Comparison of ENCODE assay signal across 14 cellular contexts in the genomic region with DNA sequence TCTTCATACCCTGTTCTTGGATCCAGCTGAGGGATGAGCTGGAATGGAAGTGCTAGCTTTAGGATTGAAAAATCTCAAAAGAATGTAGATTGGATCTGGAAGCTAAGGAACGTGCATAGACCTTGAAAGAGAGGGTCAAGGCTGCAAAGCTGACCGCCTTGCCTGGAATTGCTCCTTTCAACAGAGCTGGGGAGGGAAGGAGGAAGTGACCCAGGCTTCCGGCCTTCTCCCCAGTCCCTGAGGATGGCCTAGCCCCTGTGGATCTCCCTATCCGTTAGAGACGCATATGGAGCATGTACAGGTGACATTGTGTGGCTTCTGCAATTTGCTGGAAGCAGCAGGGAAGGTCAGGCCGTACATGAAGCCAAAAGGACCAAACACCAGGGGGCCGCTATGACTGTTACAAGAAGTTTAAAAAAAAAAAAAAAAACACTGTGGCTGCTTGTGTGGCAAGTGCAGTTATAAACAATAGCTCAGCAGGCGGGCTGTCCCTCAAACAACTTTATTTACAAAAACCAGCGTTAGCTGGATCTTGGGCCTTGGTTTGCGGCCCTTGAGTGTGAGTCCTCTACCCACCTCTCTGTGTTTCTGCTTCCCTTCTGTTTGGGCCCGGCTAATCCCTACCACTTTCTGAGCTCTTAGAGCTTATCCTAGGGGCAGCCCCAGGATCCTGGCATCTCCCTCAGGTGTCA.
DNase-seq lines count a peak whose midpoint lies in the region; ATAC-seq and TF ChIP-seq lines count a peak whose summit lies in the region.
"Had no signal": no experiment of that assay in that cellular context is flagged by ENCODE, and none has a peak within 500 bp of the region (broad histone marks: within the 10 kb centered on the region; RNA-seq: fewer than 3 reads in every experiment).

No MANE protein-coding gene starts in this region.

- H3K27ac ChIP-seq in RWPE2 (ENCODE audit: poor library complexity, severe bottlenecking) (no peak overlapping the region), iPS DF 6.9 (ENCODE audit: low read length) (no peak overlapping the region), suprapubic skin (no peak overlapping the region)
- H3K27ac ChIP-seq: colonic mucosa had no signal

- no peaks in the 10 kb centered on the region for H3K36me3 ChIP-seq in RWPE2 (ENCODE audit: low read depth)
- no peaks in the 10 kb centered on the region for H3K36me3 ChIP-seq in iPS DF 6.9 (ENCODE audit: control insufficient read depth, insufficient read depth, low read length)
- no peaks in the 10 kb centered on the region for H3K36me3 ChIP-seq in suprapubic skin
- H3K36me3 ChIP-seq: colonic mucosa had no signal

- no peaks in the 10 kb centered on the region for H3K4me1 ChIP-seq in RWPE2 (ENCODE audit: insufficient read depth, poor library complexity, severe bottlenecking)
- H3K4me1 ChIP-seq in iPS DF 6.9 (ENCODE audit: control insufficient read depth, insufficient read depth, low read length): peaks cover 4% of the 10 kb centered on the region
- H3K4me1 ChIP-seq in suprapubic skin: peaks cover 14% of the 10 kb centered on the region
- H3K4me1 ChIP-seq: colonic mucosa had no signal

- no peaks in the 10 kb centered on the region for H3K27me3 ChIP-seq in RWPE2 (ENCODE audit: insufficient read depth, poor library complexity, severe bottlenecking)
- H3K27me3 ChIP-seq in iPS DF 6.9 (ENCODE audit: control insufficient read depth, insufficient read depth, low read length): no peaks in the 10 kb centered on the region
- no peaks in the 10 kb centered on the region for H3K27me3 ChIP-seq in suprapubic skin
- H3K27me3 ChIP-seq: colonic mucosa had no signal

- intact Hi-C loops in Right ventricle myocardium inferior (cut with DNase I): no loop called here
- intact Hi-C loops in left cardiac atrium (cut with DNase I): loop anchor here in 1 of 2 donors (10.0 kb wide), 2 partner anchors 51 to 119 kb away; no protein-coding TSS in a partner anchor

- no peaks in the 10 kb centered on the region for H3K9me3 ChIP-seq in RWPE2 (ENCODE audit: severe bottlenecking)
- H3K9me3 ChIP-seq in iPS DF 6.9 (ENCODE audit: control insufficient read depth, insufficient read depth, low read length): no peaks in the 10 kb centered on the region
- H3K9me3 ChIP-seq in suprapubic skin: no peaks in the 10 kb centered on the region
- H3K9me3 ChIP-seq: colonic mucosa had no signal

- WGBS in iPS DF 6.9 (ENCODE audit: insufficient coverage, insufficient read length): no CpG with 5 or more reads among the region's 11 CpGs
- 93% methylated on average over 11 of the region's 11 CpGs for WGBS in suprapubic skin

- TF ChIP-seq EP300 in suprapubic skin (IDR thresholded peaks at IDR 0.05): no peak

- ATAC-seq in Right ventricle myocardium inferior: no peak
- ATAC-seq in left cardiac atrium: no peak
- ATAC-seq in RWPE2 (ENCODE audit: low read depth): no peak
- ATAC-seq in HG02970 (IDR thresholded peaks at IDR 0.05; ENCODE audit: low FRiP score, unreplicated experiment): no peak
- ATAC-seq: activated CD4-positive, CD25-positive, alpha-beta regulatory T cell treated with anti-CD3 and anti-CD28 coated beads, Interleukin-2, amount 50 U/mL, for 24 hours; activated CD8-positive, alpha-beta memory T cell treated with anti-CD3 and anti-CD28 coated beads, Interleukin-2, amount 10 ng/mL, durations not matched to agents 7 days and 5 days had no signal

- H3K4me3 ChIP-seq in RWPE2 (ENCODE audit: severe bottlenecking) (no peak overlapping the region), iPS DF 6.9 (ENCODE audit: low read length) (no peak overlapping the region), suprapubic skin (no peak overlapping the region)
- H3K4me3 ChIP-seq: colonic mucosa had no signal

- TF ChIP-seq CTCF in RWPE2 (IDR thresholded peaks at IDR 0.05; ENCODE audit: poor library complexity, severe bottlenecking) (no peak), suprapubic skin (IDR thresholded peaks at IDR 0.05) (no peak)

- peak; percentile 39 for DNase-seq in Right ventricle myocardium inferior (ENCODE audit: missing footprints)
- DNase-seq in left cardiac atrium: no peak
- DNase-seq in RWPE2 (ENCODE audit: low spot score): peak; percentile 13
- DNase-seq in iPS DF 6.9 (ENCODE audit: low read depth, low spot score): peak; percentile 9
- peak; percentile 40 to 44 for DNase-seq in suprapubic skin (ENCODE audit: low spot score in 2 of 2)
- no peak for DNase-seq in SHP77 treated with DMSO at 0.1 percent for 48 hours (lab: John Stamatoyannopoulos, UW)
- DNase-seq in ecto neural progenitor cell (ENCODE audit: low spot score): no peak
- DNase-seq: activated CD8-positive, alpha-beta memory T cell treated with anti-CD3 and anti-CD28 coated beads, Interleukin-2, amount 10 ng/mL, durations not matched to agents 7 days and 5 days; amygdala; colonic mucosa; NCI-H1694 treated with DMSO at 0.1 percent for 48 hours; substantia nigra had no signal

- no peak for TF ChIP-seq POLR2A in suprapubic skin (IDR thresholded peaks at IDR 0.05)

Comparison
In these comparisons a context has a peak if more than half of its experiments do, and no peak if none do; other contexts are left out.
1. DNase-seq: peak in Right ventricle myocardium inferior (single experiment), RWPE2 (single experiment), iPS DF 6.9 (single experiment) and suprapubic skin (2 of 2); none in left cardiac atrium (single experiment), SHP77 treated with DMSO at 0.1 percent for 48 hours (single experiment) and ecto neural progenitor cell (single experiment).